Comparison of ENCODE assay signal across 20 cellular contexts in the genomic region with DNA sequence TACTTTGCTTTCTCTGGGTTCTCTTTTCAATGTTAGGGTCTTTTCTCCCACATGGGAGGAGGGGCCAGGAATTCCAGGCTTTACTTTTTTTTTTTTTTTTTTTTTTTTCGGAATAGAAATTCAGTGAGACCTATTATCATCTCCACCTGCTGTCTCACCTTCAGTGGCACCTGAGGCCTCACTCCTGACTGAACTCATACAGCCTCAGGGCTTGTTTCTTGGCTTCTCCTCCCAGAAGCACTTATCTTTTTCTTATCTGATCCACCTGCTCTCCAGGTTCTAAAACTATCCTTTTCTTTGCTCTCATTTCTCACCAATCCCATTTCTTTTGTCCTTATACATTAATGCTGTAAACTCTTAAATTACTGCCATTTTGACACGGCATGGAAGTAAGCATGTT.
"Had no signal": no experiment of that assay in that cellular context is flagged by ENCODE, and none has a peak within 500 bp of the region (broad histone marks: within the 10 kb centered on the region; RNA-seq: fewer than 3 reads in every experiment).

No MANE protein-coding gene starts in this region.

- H3K9me3 ChIP-seq: ascending aorta, body of pancreas, MG63, Peyer's patch, SJSA1 had no signal

- H3K27me3 ChIP-seq: ascending aorta, body of pancreas, MG63, Peyer's patch had no signal

- H3K27ac ChIP-seq: ascending aorta, body of pancreas, KMS-11, Peyer's patch, SJSA1 had no signal

- ATAC-seq: activated CD4-positive, CD25-positive, alpha-beta regulatory T cell treated with anti-CD3 and anti-CD28 coated beads, Interleukin-2, amount 50 U/mL, for 24 hours; activated CD8-positive, alpha-beta T cell treated with anti-CD3 and anti-CD28 coated beads, Interleukin-2, amount 10 ng/mL, durations not matched to agents 7 days and 5 days; activated naive CD8-positive, alpha-beta T cell treated with anti-CD3 and anti-CD28 coated beads, Interleukin-2, amount 50 U/mL, for 24 hours; body of pancreas had no signal

- H3K4me1 ChIP-seq: ascending aorta, body of pancreas, Peyer's patch, SJSA1 had no signal

- H3K36me3 ChIP-seq: ascending aorta, MG63, Peyer's patch, SJSA1 had no signal

- DNase-seq: activated CD4-positive, alpha-beta T cell treated with anti-CD3 and anti-CD28 coated beads for 4 hours; activated CD4-positive, alpha-beta T cell treated with anti-CD3 and anti-CD28 coated beads, Interleukin-2, amount 50 U/mL, for 4 hours; activated CD8-positive, alpha-beta memory T cell treated with anti-CD3 and anti-CD28 coated beads, Interleukin-2, amount 50 U/mL, for 48 hours; activated CD8-positive, alpha-beta T cell treated with anti-CD3 and anti-CD28 coated beads, Interleukin-2, amount 10 ng/mL, durations not matched to agents 7 days and 5 days; activated effector memory CD4-positive, alpha-beta T cell treated with Interleukin-2 at 50 U/mL for 16 hours; activated naive CD4-positive, alpha-beta T cell; activated naive CD8-positive, alpha-beta T cell treated with anti-CD3 and anti-CD28 coated beads, Interleukin-2, amount 50 U/mL, for 24 hours; activated T-cell treated with anti-CD3 and anti-CD28 coated beads, Interleukin-2, amount 50 U/mL, for 1 hour; amniotic stem cell; body of pancreas; MG63; MV-4-11; NCI-H187; NCI-H510A treated with DMSO at 0.1 percent for 48 hours; Peyer's patch; SHP77 had no signal

- H3K4me3 ChIP-seq: ascending aorta, body of pancreas, MG63, Peyer's patch, SJSA1 had no signal
